In genomic region chr17:44045493-44045892, GRCh38 we compare ENCODE assay signal across 19 cellular contexts. TPM values are rescaled to one million over a fixed set of nuclear protein-coding genes. Genes with fewer than 3 reads are reported as not detected.
DNase-seq lines count a peak whose midpoint lies in the region; ATAC-seq and TF ChIP-seq lines count a peak whose summit lies in the region.
"Had no signal": no experiment of that assay in that cellular context is flagged by ENCODE, and none has a peak within 500 bp of the region (broad histone marks: within the 10 kb centered on the region; RNA-seq: fewer than 3 reads in every experiment).

No MANE protein-coding gene starts in this region.

- H3K9me3 ChIP-seq in GM23248 (ENCODE audit: low read depth) = no peaks in the 10 kb centered on the region
- H3K9me3 ChIP-seq in MG63 = no peaks in the 10 kb centered on the region
- H3K9me3 ChIP-seq in ascending aorta = no peaks in the 10 kb centered on the region

- peaks cover 36% of the 10 kb centered on the region for H3K4me1 ChIP-seq in GM23248 (ENCODE audit: insufficient read depth)
- H3K4me1 ChIP-seq in ascending aorta = peaks cover 4 to 7% of the 10 kb centered on the region in 2 donors

- H3F3A ChIP-seq in GM23248 (ENCODE audit: insufficient read depth) = peaks cover 50% of the 10 kb centered on the region

- in situ Hi-C loops in GM23248 (cut with MboI) = no loop called here

- no peak overlapping the region for H3K4me3 ChIP-seq in GM23248
- H3K4me3 ChIP-seq in MG63 = no peak overlapping the region
- no peak overlapping the region for H3K4me3 ChIP-seq in ascending aorta
- H3K4me3 ChIP-seq: BLaER1 treated with 17β-estradiol and CSF1 and Interleukin-3, amounts not matched to agents 10 nM and 100 nM; GM12878 had no signal

- peaks cover 11% of the 10 kb centered on the region for H4K20me1 ChIP-seq in GM23248 (ENCODE audit: insufficient read depth)

- TF ChIP-seq CTCF in VCaP (conservative IDR thresholded peaks at IDR 0.05) (no peak), ascending aorta (IDR thresholded peaks at IDR 0.05) (no peak)

- 94 to 97% methylated on average over 4 of the region's 4 CpGs for WGBS in GM23248 (ENCODE audit: low coverage in 1 of 2, low lambda C conversion rate in 2 of 2, missing lambda C conversion rate in 2 of 2), 2 experiments

- H3K9me2 ChIP-seq in GM23248 (ENCODE audit: insufficient read depth) = no peaks in the 10 kb centered on the region

- no peak for ATAC-seq in GM18873 (IDR thresholded peaks at IDR 0.05; ENCODE audit: low FRiP score, unreplicated experiment)
- ATAC-seq: CD8-positive, alpha-beta T cell; GM12878; HCT116 had no signal

- no peak overlapping the region for H3K9ac ChIP-seq in GM23248
- H3K9ac ChIP-seq: BLaER1 treated with 17β-estradiol and CSF1 and Interleukin-3, amounts not matched to agents 10 nM and 100 nM had no signal

- DNase-seq in GM23248 (no peak), MG63 (peak; percentile 39), posterior vena cava (ENCODE audit: low spot score) (peak; percentile 43), activated T-cell treated with anti-CD3 and anti-CD28 coated beads for 4 hours (no peak), ascending aorta (ENCODE audit: low spot score in 2 of 2) (no peak)
- DNase-seq: 8988T; Calu3; CD8-positive, alpha-beta T cell; DMS53; DND-41; EL; GOT3; H7 had no signal

- no peaks in the 10 kb centered on the region for H3K27me3 ChIP-seq in GM23248 (replicated peaks; ENCODE audit: insufficient read depth)
- no peaks in the 10 kb centered on the region for H3K27me3 ChIP-seq in MG63
- no peaks in the 10 kb centered on the region for H3K27me3 ChIP-seq in ascending aorta
- H3K27me3 ChIP-seq: BLaER1 treated with 17β-estradiol and CSF1 and Interleukin-3, amounts not matched to agents 10 nM and 100 nM had no signal

- H3K36me3 ChIP-seq in GM23248 (ENCODE audit: low read depth) = peaks cover 27% of the 10 kb centered on the region; the same call in 1 of the 2 replicates
- peaks cover 67% of the 10 kb centered on the region for H3K36me3 ChIP-seq in MG63
- peaks cover 23 to 27% of the 10 kb centered on the region in 2 donors for H3K36me3 ChIP-seq in ascending aorta

- H3K79me2 ChIP-seq in GM23248 (ENCODE audit: insufficient read depth) = peaks cover 94% of the 10 kb centered on the region

- intact Hi-C loops in posterior vena cava (cut with DNase I) = loop anchor here in 1 of 2 donors (10.0 kb wide), 1 partner anchor 101 kb away; the partner anchor contains the start of gene PPY
- intact Hi-C loops in ascending aorta (cut with DNase I) = no loop called here

- H2AFZ ChIP-seq in GM23248 = no peak overlapping the region

- H3K27ac ChIP-seq in GM23248 = 0 out of 2 replicates have a peak overlapping the region, but pooled peaks have one; percentile 79
- peak overlapping the region; percentile 40; the same call in 1 of the 2 replicates for H3K27ac ChIP-seq in VCaP
- H3K27ac ChIP-seq in ascending aorta = no peak overlapping the region
- H3K27ac ChIP-seq: BLaER1 treated with 17β-estradiol and CSF1 and Interleukin-3, amounts not matched to agents 10 nM and 100 nM; HL-60 had no signal

- H3K4me2 ChIP-seq in GM23248 (ENCODE audit: unreplicated experiment) = peak overlapping the region; percentile 4

RNA-seq across cellular contexts. Expression of gene LSM12, which starts 21.0 kb away (rescaled TPM):
- 36.1 and 49.4 TPM in 2 replicates for total RNA-seq in GM23248 (2014; rRNA removed; shearing (Covaris generic))
- 122 and 125 TPM in 2 replicates for polyA plus RNA-seq in GM23248 (2016; fragmentation: Nextera tagmentation; extraction: Ambion mirVana)
- total RNA-seq in MG63 (2014; rRNA removed; shearing (Covaris generic); ENCODE audit: low replicate concordance) = 107 and 128 TPM in 2 replicates
- total RNA-seq in posterior vena cava (10 to 100 TPM; 37.5 to 38.2 TPM), ascending aorta (12.5 TPM)

RNA-seq across cellular contexts. Expression of gene G6PC3, which starts 25.0 kb away (rescaled TPM):
- 57.4 and 68.5 TPM in 2 replicates for total RNA-seq in GM23248 (2014; rRNA removed; shearing (Covaris generic))
- 121 and 128 TPM in 2 replicates for polyA plus RNA-seq in GM23248 (2016; fragmentation: Nextera tagmentation; extraction: Ambion mirVana)
- total RNA-seq in MG63 (2014; rRNA removed; shearing (Covaris generic); ENCODE audit: low replicate concordance) = 9.4 and 22.8 TPM in 2 replicates
- total RNA-seq in posterior vena cava (10 to 100 TPM; 40.3 to 41.4 TPM), ascending aorta (111 TPM)

RNA-seq across cellular contexts. Expression of gene TMEM101, which starts 30.7 kb away (rescaled TPM):
- total RNA-seq in GM23248 (2014; rRNA removed; shearing (Covaris generic)) = 25.5 and 45.4 TPM in 2 replicates
- 24.4 and 25.0 TPM in 2 replicates for polyA plus RNA-seq in GM23248 (2016; fragmentation: Nextera tagmentation; extraction: Ambion mirVana)
- 33.2 and 56.8 TPM in 2 replicates for total RNA-seq in MG63 (2014; rRNA removed; shearing (Covaris generic); ENCODE audit: low replicate concordance)
- total RNA-seq in posterior vena cava (10 to 100 TPM; 12.9 to 14.8 TPM), ascending aorta (11.0 TPM)

RNA-seq across cellular contexts. Expression of gene NAGS, which starts 41.1 kb away (rescaled TPM):
- total RNA-seq in GM23248 (2014; rRNA removed; shearing (Covaris generic)) = 1.8 and 2.8 TPM in 2 replicates
- 1.6 and 2.3 TPM in 2 replicates for polyA plus RNA-seq in GM23248 (2016; fragmentation: Nextera tagmentation; extraction: Ambion mirVana)
- total RNA-seq in MG63 (2014; rRNA removed; shearing (Covaris generic); ENCODE audit: low replicate concordance) = 1.4 TPM in 1 of 2 replicates, not detected in the other
- total RNA-seq in posterior vena cava (1 to 10 TPM in 1 of 2 donors, under 1 TPM in 1; 0.86 to 1.2 TPM), ascending aorta (48.2 TPM)

Comparison
In these comparisons a context has a peak if more than half of its experiments do, and no peak if none do; other contexts are left out.
1. DNase-seq: peak in MG63 (single experiment) and posterior vena cava (single experiment); none in GM23248 (single experiment), activated T-cell treated with anti-CD3 and anti-CD28 coated beads for 4 hours (single experiment) and ascending aorta (0 of 2).
2. H3K27ac ChIP-seq: peak in GM23248 (single experiment) and VCaP (single experiment); none in ascending aorta (0 of 2).